In the genomic region with DNA sequence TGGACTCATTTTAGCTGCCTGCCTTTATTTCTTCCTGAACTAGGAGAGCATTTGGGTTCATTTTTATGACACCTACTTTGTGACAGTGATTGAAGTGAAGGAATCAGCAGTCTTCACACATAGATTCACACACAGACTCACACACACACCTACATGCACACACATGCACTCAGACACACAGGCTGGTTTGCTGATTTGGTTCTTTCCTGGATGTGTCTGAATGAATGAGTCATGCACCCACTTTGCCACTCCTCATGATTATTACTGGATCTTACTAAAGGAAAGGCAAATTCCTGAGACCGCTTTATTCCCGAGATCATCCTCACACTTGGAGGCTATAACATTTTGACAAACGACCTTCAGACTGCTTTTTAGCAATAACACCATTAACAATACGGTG, we compare ENCODE assay signal across 1 cellular context.
TF ChIP-seq lines count a peak whose summit lies in the region.

No MANE protein-coding gene starts in this region.

TF ChIP-seq in GM23338, 12 proteins besides CTCF, POLR2A, EP300 and RAD21 (continued from another document):
- TF ChIP-seq, protein P1, sequence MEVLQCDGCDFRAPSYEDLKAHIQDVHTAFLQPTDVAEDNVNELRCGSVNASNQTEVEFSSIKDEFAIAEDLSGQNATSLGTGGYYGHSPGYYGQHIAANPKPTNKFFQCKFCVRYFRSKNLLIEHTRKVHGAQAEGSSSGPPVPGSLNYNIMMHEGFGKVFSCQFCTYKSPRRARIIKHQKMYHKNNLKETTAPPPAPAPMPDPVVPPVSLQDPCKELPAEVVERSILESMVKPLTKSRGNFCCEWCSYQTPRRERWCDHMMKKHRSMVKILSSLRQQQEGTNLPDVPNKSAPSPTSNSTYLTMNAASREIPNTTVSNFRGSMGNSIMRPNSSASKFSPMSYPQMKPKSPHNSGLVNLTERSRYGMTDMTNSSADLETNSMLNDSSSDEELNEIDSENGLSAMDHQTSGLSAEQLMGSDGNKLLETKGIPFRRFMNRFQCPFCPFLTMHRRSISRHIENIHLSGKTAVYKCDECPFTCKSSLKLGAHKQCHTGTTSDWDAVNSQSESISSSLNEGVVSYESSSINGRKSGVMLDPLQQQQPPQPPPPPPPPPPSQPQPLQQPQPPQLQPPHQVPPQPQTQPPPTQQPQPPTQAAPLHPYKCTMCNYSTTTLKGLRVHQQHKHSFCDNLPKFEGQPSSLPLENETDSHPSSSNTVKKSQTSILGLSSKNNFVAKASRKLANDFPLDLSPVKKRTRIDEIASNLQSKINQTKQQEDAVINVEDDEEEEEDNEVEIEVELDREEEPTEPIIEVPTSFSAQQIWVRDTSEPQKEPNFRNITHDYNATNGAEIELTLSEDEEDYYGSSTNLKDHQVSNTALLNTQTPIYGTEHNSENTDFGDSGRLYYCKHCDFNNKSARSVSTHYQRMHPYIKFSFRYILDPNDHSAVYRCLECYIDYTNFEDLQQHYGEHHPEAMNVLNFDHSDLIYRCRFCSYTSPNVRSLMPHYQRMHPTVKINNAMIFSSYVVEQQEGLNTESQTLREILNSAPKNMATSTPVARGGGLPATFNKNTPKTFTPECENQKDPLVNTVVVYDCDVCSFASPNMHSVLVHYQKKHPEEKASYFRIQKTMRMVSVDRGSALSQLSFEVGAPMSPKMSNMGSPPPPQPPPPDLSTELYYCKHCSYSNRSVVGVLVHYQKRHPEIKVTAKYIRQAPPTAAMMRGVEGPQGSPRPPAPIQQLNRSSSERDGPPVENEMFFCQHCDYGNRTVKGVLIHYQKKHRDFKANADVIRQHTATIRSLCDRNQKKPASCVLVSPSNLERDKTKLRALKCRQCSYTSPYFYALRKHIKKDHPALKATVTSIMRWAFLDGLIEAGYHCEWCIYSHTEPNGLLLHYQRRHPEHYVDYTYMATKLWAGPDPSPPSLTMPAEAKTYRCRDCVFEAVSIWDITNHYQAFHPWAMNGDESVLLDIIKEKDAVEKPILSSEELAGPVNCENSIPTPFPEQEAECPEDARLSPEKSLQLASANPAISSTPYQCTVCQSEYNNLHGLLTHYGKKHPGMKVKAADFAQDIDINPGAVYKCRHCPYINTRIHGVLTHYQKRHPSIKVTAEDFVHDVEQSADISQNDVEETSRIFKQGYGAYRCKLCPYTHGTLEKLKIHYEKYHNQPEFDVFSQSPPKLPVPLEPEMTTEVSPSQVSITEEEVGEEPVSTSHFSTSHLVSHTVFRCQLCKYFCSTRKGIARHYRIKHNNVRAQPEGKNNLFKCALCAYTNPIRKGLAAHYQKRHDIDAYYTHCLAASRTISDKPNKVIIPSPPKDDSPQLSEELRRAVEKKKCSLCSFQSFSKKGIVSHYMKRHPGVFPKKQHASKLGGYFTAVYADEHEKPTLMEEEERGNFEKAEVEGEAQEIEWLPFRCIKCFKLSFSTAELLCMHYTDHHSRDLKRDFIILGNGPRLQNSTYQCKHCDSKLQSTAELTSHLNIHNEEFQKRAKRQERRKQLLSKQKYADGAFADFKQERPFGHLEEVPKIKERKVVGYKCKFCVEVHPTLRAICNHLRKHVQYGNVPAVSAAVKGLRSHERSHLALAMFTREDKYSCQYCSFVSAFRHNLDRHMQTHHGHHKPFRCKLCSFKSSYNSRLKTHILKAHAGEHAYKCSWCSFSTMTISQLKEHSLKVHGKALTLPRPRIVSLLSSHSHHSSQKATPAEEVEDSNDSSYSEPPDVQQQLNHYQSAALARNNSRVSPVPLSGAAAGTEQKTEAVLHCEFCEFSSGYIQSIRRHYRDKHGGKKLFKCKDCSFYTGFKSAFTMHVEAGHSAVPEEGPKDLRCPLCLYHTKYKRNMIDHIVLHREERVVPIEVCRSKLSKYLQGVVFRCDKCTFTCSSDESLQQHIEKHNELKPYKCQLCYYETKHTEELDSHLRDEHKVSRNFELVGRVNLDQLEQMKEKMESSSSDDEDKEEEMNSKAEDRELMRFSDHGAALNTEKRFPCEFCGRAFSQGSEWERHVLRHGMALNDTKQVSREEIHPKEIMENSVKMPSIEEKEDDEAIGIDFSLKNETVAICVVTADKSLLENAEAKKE (CRISPR knock-in tag; IDR thresholded peaks at IDR 0.05): no peak
- TF ChIP-seq, protein P2, sequence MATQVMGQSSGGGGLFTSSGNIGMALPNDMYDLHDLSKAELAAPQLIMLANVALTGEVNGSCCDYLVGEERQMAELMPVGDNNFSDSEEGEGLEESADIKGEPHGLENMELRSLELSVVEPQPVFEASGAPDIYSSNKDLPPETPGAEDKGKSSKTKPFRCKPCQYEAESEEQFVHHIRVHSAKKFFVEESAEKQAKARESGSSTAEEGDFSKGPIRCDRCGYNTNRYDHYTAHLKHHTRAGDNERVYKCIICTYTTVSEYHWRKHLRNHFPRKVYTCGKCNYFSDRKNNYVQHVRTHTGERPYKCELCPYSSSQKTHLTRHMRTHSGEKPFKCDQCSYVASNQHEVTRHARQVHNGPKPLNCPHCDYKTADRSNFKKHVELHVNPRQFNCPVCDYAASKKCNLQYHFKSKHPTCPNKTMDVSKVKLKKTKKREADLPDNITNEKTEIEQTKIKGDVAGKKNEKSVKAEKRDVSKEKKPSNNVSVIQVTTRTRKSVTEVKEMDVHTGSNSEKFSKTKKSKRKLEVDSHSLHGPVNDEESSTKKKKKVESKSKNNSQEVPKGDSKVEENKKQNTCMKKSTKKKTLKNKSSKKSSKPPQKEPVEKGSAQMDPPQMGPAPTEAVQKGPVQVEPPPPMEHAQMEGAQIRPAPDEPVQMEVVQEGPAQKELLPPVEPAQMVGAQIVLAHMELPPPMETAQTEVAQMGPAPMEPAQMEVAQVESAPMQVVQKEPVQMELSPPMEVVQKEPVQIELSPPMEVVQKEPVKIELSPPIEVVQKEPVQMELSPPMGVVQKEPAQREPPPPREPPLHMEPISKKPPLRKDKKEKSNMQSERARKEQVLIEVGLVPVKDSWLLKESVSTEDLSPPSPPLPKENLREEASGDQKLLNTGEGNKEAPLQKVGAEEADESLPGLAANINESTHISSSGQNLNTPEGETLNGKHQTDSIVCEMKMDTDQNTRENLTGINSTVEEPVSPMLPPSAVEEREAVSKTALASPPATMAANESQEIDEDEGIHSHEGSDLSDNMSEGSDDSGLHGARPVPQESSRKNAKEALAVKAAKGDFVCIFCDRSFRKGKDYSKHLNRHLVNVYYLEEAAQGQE (IDR thresholded peaks at IDR 0.05; ENCODE audit: unreplicated experiment): no peak
